ENCODE assay signal across 6 cellular contexts in genomic region chr6:168732676-168733075, GRCh38.
"Had no signal": no experiment of that assay in that cellular context is flagged by ENCODE, and none has a peak within 500 bp of the region (broad histone marks: within the 10 kb centered on the region; RNA-seq: fewer than 3 reads in every experiment).

No MANE protein-coding gene starts in this region.

- H3K9ac ChIP-seq: KMS-11 had no signal

- H3K4me2 ChIP-seq: KMS-11 had no signal

- DNase-seq: IMR-90, KBM-7, KG1 had no signal

- FAIRE-seq: HTR-8/SVneo had no signal

- H3K27ac ChIP-seq: HL-60, KMS-11 had no signal
